In genomic region chr3:184262166-184262926, GRCh38 we compare ENCODE assay signal across 8 cellular contexts. TPM values are rescaled to one million over a fixed set of nuclear protein-coding genes. Genes with fewer than 3 reads are reported as not detected.
DNase-seq lines count a peak whose midpoint lies in the region; ATAC-seq and TF ChIP-seq lines count a peak whose summit lies in the region.

No MANE protein-coding gene starts in this region.

- ATAC-seq in naive thymus-derived CD8-positive, alpha-beta T cell = peak; percentile 4 to 38
- ATAC-seq in HG03159 (IDR thresholded peaks at IDR 0.05; ENCODE audit: unreplicated experiment) (no peak), HG02678 (IDR thresholded peaks at IDR 0.05; ENCODE audit: unreplicated experiment) (no peak)

- peak; percentile 72 for DNase-seq in activated effector memory CD4-positive, alpha-beta T cell treated with anti-CD3 and anti-CD28 coated beads, Interleukin-2, amount 50 U/mL, for 16 hours
- no peak for DNase-seq in activated effector memory CD4-positive, alpha-beta T cell treated with Interleukin-2 at 50 U/mL for 16 hours
- DNase-seq in NCI-H774 (lab: John Stamatoyannopoulos, UW) = peak; percentile 85
- DNase-seq in brain microvascular endothelial cell = no peak
- DNase-seq in naive thymus-derived CD8-positive, alpha-beta T cell = no peak
- DNase-seq in NCI-H226 = no peak

- H3K4me3 Mint-ChIP-seq in naive thymus-derived CD8-positive, alpha-beta T cell = peak overlapping the region; percentile 67 to 90 (median 84)

- TF ChIP-seq CTCF in brain microvascular endothelial cell (IDR thresholded peaks at IDR 0.05; ENCODE audit: low read depth, low read length, missing control alignments) = no peak

- no peak overlapping the region for H3K27ac ChIP-seq in brain microvascular endothelial cell

- peak overlapping the region in 3 of 10 donors; percentile 7 to 44 (median 26) for H3K27ac Mint-ChIP-seq in naive thymus-derived CD8-positive, alpha-beta T cell

- H3K36me3 ChIP-seq in brain microvascular endothelial cell (replicated peaks) = no peaks in the 10 kb centered on the region

- in situ Hi-C loops in brain microvascular endothelial cell (cut with HindIII; ENCODE audit: low pct_ligation_motif_present, low sequenced_read_pairs) = no loop called here

- H3K27me3 Mint-ChIP-seq in naive thymus-derived CD8-positive, alpha-beta T cell = peaks cover 21 to 64% (median 37%) of the 10 kb centered on the region in 5 donors

- H3K4me3 ChIP-seq in brain microvascular endothelial cell (ENCODE audit: low read depth, low read length) = peak overlapping the region; percentile 59

- H3K4me1 Mint-ChIP-seq in naive thymus-derived CD8-positive, alpha-beta T cell = peaks cover 12 to 24% (median 23%) of the 10 kb centered on the region in 4 donors

- POLR2A ChIA-PET in naive thymus-derived CD8-positive, alpha-beta T cell (lab: Charles Lee) = no interaction called here

- peaks cover 9 to 13% (median 13%) of the 10 kb centered on the region in 3 donors for H3K36me3 Mint-ChIP-seq in naive thymus-derived CD8-positive, alpha-beta T cell

- H3K9me3 Mint-ChIP-seq in naive thymus-derived CD8-positive, alpha-beta T cell = peaks cover 0 to 4% (median 0%) of the 10 kb centered on the region in 9 donors

- peaks cover 1% of the 10 kb centered on the region for H3K27me3 ChIP-seq in brain microvascular endothelial cell (replicated peaks)

RNA-seq across cellular contexts. Expression of gene CAMK2N2, which starts 1.0 kb away (rescaled TPM):
- not detected for total RNA-seq in naive thymus-derived CD8-positive, alpha-beta T cell
- not detected for polyA plus RNA-seq in naive thymus-derived CD8-positive, alpha-beta T cell

RNA-seq across cellular contexts. Expression of gene EEF1AKMT4, which starts 12.9 kb away (rescaled TPM):
- total RNA-seq in naive thymus-derived CD8-positive, alpha-beta T cell = 1 to 10 TPM; 1.4 to 1.8 TPM
- 1 to 10 TPM; 3.4 to 4.0 (median 3.5) TPM for polyA plus RNA-seq in naive thymus-derived CD8-positive, alpha-beta T cell

RNA-seq across cellular contexts. Expression of gene ECE2, which starts 13.5 kb away (rescaled TPM):
- total RNA-seq in naive thymus-derived CD8-positive, alpha-beta T cell = not detected
- polyA plus RNA-seq in naive thymus-derived CD8-positive, alpha-beta T cell = not detected

RNA-seq across cellular contexts. Expression of gene ALG3, which starts 13.6 kb away (rescaled TPM):
- 10 to 100 TPM; 37.7 to 45.3 TPM for total RNA-seq in naive thymus-derived CD8-positive, alpha-beta T cell
- 10 to 100 TPM; 47.6 to 68.6 (median 49.8) TPM for polyA plus RNA-seq in naive thymus-derived CD8-positive, alpha-beta T cell

RNA-seq across cellular contexts. Expression of gene VWA5B2, which starts 33.0 kb away (rescaled TPM):
- total RNA-seq in naive thymus-derived CD8-positive, alpha-beta T cell = under 1 TPM in 1 of 2 experiments, not detected in 1; 0.41 TPM
- under 1 TPM in 2 of 3 donors, not detected in 1; 0.12 to 0.23 TPM for polyA plus RNA-seq in naive thymus-derived CD8-positive, alpha-beta T cell

Comparison
In these comparisons a context has a peak if more than half of its experiments do, and no peak if none do; other contexts are left out.
1. DNase-seq: peak in activated effector memory CD4-positive, alpha-beta T cell treated with anti-CD3 and anti-CD28 coated beads, Interleukin-2, amount 50 U/mL, for 16 hours (single experiment) and NCI-H774 (single experiment); none in activated effector memory CD4-positive, alpha-beta T cell treated with Interleukin-2 at 50 U/mL for 16 hours (single experiment), brain microvascular endothelial cell (single experiment), naive thymus-derived CD8-positive, alpha-beta T cell (0 of 10) and NCI-H226 (single experiment).
2. ATAC-seq: peak in naive thymus-derived CD8-positive, alpha-beta T cell (2 of 2); none in HG03159 (single experiment) and HG02678 (single experiment).